ENCODE assay signal across 5 cellular contexts in genomic region chr5:7616897-7617296, GRCh38.
"Had no signal": no experiment of that assay in that cellular context is flagged by ENCODE, and none has a peak within 500 bp of the region (broad histone marks: within the 10 kb centered on the region; RNA-seq: fewer than 3 reads in every experiment).

No MANE protein-coding gene starts in this region.

- H3K4me2 ChIP-seq: GM23338 had no signal

- H3K4me3 Mint-ChIP-seq: GM23338 had no signal

- H2AFZ ChIP-seq: GM23338 had no signal

- DNase-seq: H7, HCEC 1CT, IMR-90 had no signal

- H3K27ac Mint-ChIP-seq: GM23338 had no signal

- H3K4me3 ChIP-seq: GM23338 had no signal

- ATAC-seq: GM23338 had no signal

- FAIRE-seq: HTR-8/SVneo had no signal
